In genomic region chr5:154318691-154319090, GRCh38 we compare ENCODE assay signal across 1 cellular context.
TF ChIP-seq lines count a peak whose summit lies in the region.

No MANE protein-coding gene starts in this region.

TF ChIP-seq in A549, 52 proteins besides CTCF, POLR2A, EP300 and RAD21 (continued from another document):
- TF ChIP-seq, protein P1, sequence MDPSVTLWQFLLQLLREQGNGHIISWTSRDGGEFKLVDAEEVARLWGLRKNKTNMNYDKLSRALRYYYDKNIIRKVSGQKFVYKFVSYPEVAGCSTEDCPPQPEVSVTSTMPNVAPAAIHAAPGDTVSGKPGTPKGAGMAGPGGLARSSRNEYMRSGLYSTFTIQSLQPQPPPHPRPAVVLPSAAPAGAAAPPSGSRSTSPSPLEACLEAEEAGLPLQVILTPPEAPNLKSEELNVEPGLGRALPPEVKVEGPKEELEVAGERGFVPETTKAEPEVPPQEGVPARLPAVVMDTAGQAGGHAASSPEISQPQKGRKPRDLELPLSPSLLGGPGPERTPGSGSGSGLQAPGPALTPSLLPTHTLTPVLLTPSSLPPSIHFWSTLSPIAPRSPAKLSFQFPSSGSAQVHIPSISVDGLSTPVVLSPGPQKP (IDR thresholded peaks at IDR 0.05; ENCODE audit: low read depth, low read length), result no peak
- TF ChIP-seq FOXS1 (CRISPR knock-in tag; IDR thresholded peaks at IDR 0.05), result no peak
- TF ChIP-seq, protein P2, sequence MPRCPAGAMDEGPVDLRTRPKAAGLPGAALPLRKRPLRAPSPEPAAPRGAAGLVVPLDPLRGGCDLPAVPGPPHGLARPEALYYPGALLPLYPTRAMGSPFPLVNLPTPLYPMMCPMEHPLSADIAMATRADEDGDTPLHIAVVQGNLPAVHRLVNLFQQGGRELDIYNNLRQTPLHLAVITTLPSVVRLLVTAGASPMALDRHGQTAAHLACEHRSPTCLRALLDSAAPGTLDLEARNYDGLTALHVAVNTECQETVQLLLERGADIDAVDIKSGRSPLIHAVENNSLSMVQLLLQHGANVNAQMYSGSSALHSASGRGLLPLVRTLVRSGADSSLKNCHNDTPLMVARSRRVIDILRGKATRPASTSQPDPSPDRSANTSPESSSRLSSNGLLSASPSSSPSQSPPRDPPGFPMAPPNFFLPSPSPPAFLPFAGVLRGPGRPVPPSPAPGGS (IDR thresholded peaks at IDR 0.05), result no peak
- TF ChIP-seq EHMT2 (IDR thresholded peaks at IDR 0.05; ENCODE audit: low read depth), result no peak
- TF ChIP-seq MAZ (IDR thresholded peaks at IDR 0.05; ENCODE audit: borderline replicate concordance, low read depth, low read length), result no peak
